ENCODE assay signal across 16 cellular contexts in the genomic region with DNA sequence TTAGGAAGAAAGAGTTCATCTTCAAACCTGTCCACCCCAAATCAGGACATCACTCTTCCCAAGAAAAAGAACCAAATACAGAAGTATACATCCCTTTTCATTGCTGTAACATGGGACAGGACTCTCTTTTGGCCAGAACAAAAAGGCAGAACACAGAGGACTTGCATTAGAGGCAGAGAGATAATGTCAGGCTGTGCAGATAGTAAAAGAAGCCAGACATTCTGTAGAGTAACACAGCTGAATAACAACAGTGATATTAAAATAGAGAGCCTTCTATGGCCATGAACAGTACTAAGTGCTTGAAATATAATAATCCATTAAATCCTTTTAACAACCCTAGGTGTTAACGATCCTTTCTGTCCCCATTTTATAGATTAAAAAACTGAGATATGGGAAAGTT.
A peak's percentile ranks its signal among the peaks of the same experiment; 100 is the strongest.
DNase-seq lines count a peak whose midpoint lies in the region; ATAC-seq and TF ChIP-seq lines count a peak whose summit lies in the region.
"Had no signal": no experiment of that assay in that cellular context is flagged by ENCODE, and none has a peak within 500 bp of the region (broad histone marks: within the 10 kb centered on the region; RNA-seq: fewer than 3 reads in every experiment).

No MANE protein-coding gene starts in this region.

- intact Hi-C loops in Right ventricle myocardium superior (cut with DNase I) (loop anchor here (10.0 kb wide), 1 partner anchor 48 kb away; no protein-coding TSS in a partner anchor), left ventricle myocardium superior (cut with micrococcal nuclease) (no loop called here), left ventricle myocardium inferior (cut with micrococcal nuclease) (no loop called here), OCI-LY7 (cut with micrococcal nuclease; ENCODE audit: unreplicated experiment) (no loop called here)

- H3K27ac ChIP-seq in right atrium auricular region (no peak overlapping the region), left ventricle myocardium inferior (replicated peaks) (no peak overlapping the region), OCI-LY7 (ENCODE audit: low read depth, low read length, poor library complexity, severe bottlenecking) (no peak overlapping the region)
- H3K27ac ChIP-seq: 22Rv1; A549; BLaER1 treated with 17β-estradiol and CSF1 and Interleukin-3, amounts not matched to agents 10 nM and 100 nM; C4-2B had no signal

- CTCF ChIA-PET in OCI-LY7 (lab: Charles Lee; ENCODE audit: unreplicated experiment): no interaction called here

- no peaks in the 10 kb centered on the region for H3K27me3 ChIP-seq in right atrium auricular region
- no peaks in the 10 kb centered on the region for H3K27me3 ChIP-seq in left ventricle myocardium inferior (ENCODE audit: low read depth)
- H3K27me3 ChIP-seq: BLaER1 treated with 17β-estradiol and CSF1 and Interleukin-3, amounts not matched to agents 10 nM and 100 nM had no signal

- no peaks in the 10 kb centered on the region for H3K4me1 ChIP-seq in right atrium auricular region
- H3K4me1 ChIP-seq in left ventricle myocardium inferior: peaks cover 12% of the 10 kb centered on the region
- no peaks in the 10 kb centered on the region for H3K4me1 ChIP-seq in OCI-LY7 (ENCODE audit: insufficient read depth, low read length, poor library complexity, severe bottlenecking)
- H3K4me1 ChIP-seq: A549; BLaER1 treated with 17β-estradiol and CSF1 and Interleukin-3, amounts not matched to agents 10 nM and 100 nM; Caco-2 had no signal

- no peak overlapping the region for H3K4me2 ChIP-seq in OCI-LY7 (ENCODE audit: low read length)
- H3K4me2 ChIP-seq: A549; BLaER1 treated with 17β-estradiol and CSF1 and Interleukin-3, amounts not matched to agents 10 nM and 100 nM had no signal

- no peak overlapping the region for H3K4me3 ChIP-seq in right atrium auricular region
- no peak overlapping the region for H3K4me3 ChIP-seq in left ventricle myocardium inferior
- no peak overlapping the region for H3K4me3 ChIP-seq in OCI-LY7 (ENCODE audit: low read depth, low read length, poor library complexity, severe bottlenecking)
- H3K4me3 ChIP-seq: A549; BLaER1 treated with 17β-estradiol and CSF1 and Interleukin-3, amounts not matched to agents 10 nM and 100 nM had no signal

- no peaks in the 10 kb centered on the region for H4K20me1 ChIP-seq in OCI-LY7 (ENCODE audit: insufficient read depth, low read length)
- H4K20me1 ChIP-seq: BLaER1 treated with 17β-estradiol and CSF1 and Interleukin-3, amounts not matched to agents 10 nM and 100 nM had no signal

- H3K79me2 ChIP-seq in OCI-LY7 (ENCODE audit: insufficient read depth, low read depth, low read length): no peaks in the 10 kb centered on the region

- H3K9me2 ChIP-seq in OCI-LY7 (ENCODE audit: insufficient read depth, low read length): no peaks in the 10 kb centered on the region

- DNase-seq in Right ventricle myocardium superior: no peak
- DNase-seq in right atrium auricular region (ENCODE audit: low spot score): no peak
- DNase-seq in left ventricle myocardium superior: no peak
- no peak for DNase-seq in left ventricle myocardium inferior
- DNase-seq in OCI-LY7 (ENCODE audit: low spot score): no peak
- DNase-seq: AML-193; Caco-2; Calu3; CD4-positive, alpha-beta T cell; CD8-positive, alpha-beta T cell; DMS79 treated with DMSO at 0.1 percent for 48 hours; GF-D8 had no signal

- TF ChIP-seq CTCF in right atrium auricular region (IDR thresholded peaks at IDR 0.05) (no peak), left ventricle myocardium inferior (IDR thresholded peaks at IDR 0.05; ENCODE audit: borderline replicate concordance) (no peak), OCI-LY7 (conservative IDR thresholded peaks at IDR 0.05; ENCODE audit: low read length) (no peak)

- POLR2A ChIA-PET in OCI-LY7 (lab: Charles Lee): interaction anchor here (0.7 kb wide), 1 partner anchor 116 kb away, joined by 3 read pairs; no protein-coding TSS in a partner anchor

- peak; percentile 51 for ATAC-seq in Right ventricle myocardium superior (ENCODE audit: poor library complexity)
- ATAC-seq in left ventricle myocardium superior: peak; percentile 70
- ATAC-seq: A549; CD8-positive, alpha-beta T cell had no signal

- H3K9me3 ChIP-seq in right atrium auricular region (peaks cover 0 to 14% of the 10 kb centered on the region in 2 donors), left ventricle myocardium inferior (replicated peaks) (peaks cover 15% of the 10 kb centered on the region), OCI-LY7 (ENCODE audit: low read length) (no peaks in the 10 kb centered on the region)
- H3K9me3 ChIP-seq: A549, Caco-2 had no signal

- no TSS peak for BruUV-seq in OCI-LY7 (replicated peaks; lab: Mats Ljungman, UMichigan)

- no peak overlapping the region for H2AFZ ChIP-seq in OCI-LY7 (ENCODE audit: low read length)

- no peaks in the 10 kb centered on the region for H3K36me3 ChIP-seq in right atrium auricular region
- H3K36me3 ChIP-seq in left ventricle myocardium inferior: no peaks in the 10 kb centered on the region
- H3K36me3 ChIP-seq in OCI-LY7 (ENCODE audit: insufficient read depth, low read length): no peaks in the 10 kb centered on the region
- H3K36me3 ChIP-seq: BLaER1 treated with 17β-estradiol and CSF1 and Interleukin-3, amounts not matched to agents 10 nM and 100 nM had no signal
